Comparison of ENCODE assay signal across 9 cellular contexts in genomic region chr17:1422907-1423306, GRCh38. TPM values are rescaled to one million over a fixed set of nuclear protein-coding genes. Genes with fewer than 3 reads are reported as not detected.
DNase-seq lines count a peak whose midpoint lies in the region; ATAC-seq, FAIRE-seq and TF ChIP-seq lines count a peak whose summit lies in the region.
"Had no signal": no experiment of that assay in that cellular context is flagged by ENCODE, and none has a peak within 500 bp of the region (broad histone marks: within the 10 kb centered on the region; RNA-seq: fewer than 3 reads in every experiment).

No MANE protein-coding gene starts in this region.

- H3K4me2 ChIP-seq in endothelial cell of umbilical vein (ENCODE audit: insufficient read depth, low read length), result peak overlapping the region; percentile 54

- CTCF ChIA-PET in endothelial cell of umbilical vein (lab: Charles Lee), result interaction anchor here (0.7 to 2.0 kb wide), 7 partner anchors 8 to 192 kb away, joined by 3 to 21 read pairs (median 4); no protein-coding TSS in a partner anchor

- dilution Hi-C loops in endothelial cell of umbilical vein (cut with MboI; ENCODE audit: extremely low pct_ligation_motif_present, low sequenced_read_pairs), result no loop called here

- H3K4me1 Mint-ChIP-seq in naive thymus-derived CD8-positive, alpha-beta T cell, result peaks cover 0 to 8% (median 6%) of the 10 kb centered on the region in 4 donors

- no peaks in the 10 kb centered on the region for H3K9me3 Mint-ChIP-seq in naive thymus-derived CD8-positive, alpha-beta T cell

- H3K27ac ChIP-seq in endothelial cell of umbilical vein (ENCODE audit: insufficient read depth, low read depth, low read length), result peak overlapping the region; percentile 90
- H3K27ac ChIP-seq: SK-N-MC had no signal

- H3K4me3 ChIP-seq in AG10803 (ENCODE audit: low read length) (no peak overlapping the region), endothelial cell of umbilical vein (replicated peaks in 1 of 3; ENCODE audit: insufficient read depth in 1 of 3, low read depth in 1 of 3, low read length in 3 of 3) (peak overlapping the region in 1 of 3 experiments; percentile 3)
- H3K4me3 ChIP-seq: SK-N-MC had no signal

- ATAC-seq in naive thymus-derived CD8-positive, alpha-beta T cell, result no peak
- no peak for ATAC-seq in HG03457 (IDR thresholded peaks at IDR 0.05; ENCODE audit: unreplicated experiment)

- H3K36me3 Mint-ChIP-seq in naive thymus-derived CD8-positive, alpha-beta T cell, result peaks cover 0 to 62% (median 1%) of the 10 kb centered on the region in 3 donors

- peaks cover 5 to 14% of the 10 kb centered on the region in 2 experiments for H3K36me3 ChIP-seq in endothelial cell of umbilical vein (ENCODE audit: control insufficient read depth in 2 of 2, extremely low read depth in 1 of 2, insufficient read depth in 2 of 2, low read length in 2 of 2)

- H2AFZ ChIP-seq in endothelial cell of umbilical vein (ENCODE audit: low read depth, low read length), result no peak overlapping the region

- H3K27me3 ChIP-seq in endothelial cell of umbilical vein (ENCODE audit: control insufficient read depth in 2 of 2, insufficient read depth in 2 of 2, low read length in 2 of 2), result no peaks in the 10 kb centered on the region

- peaks cover 4% of the 10 kb centered on the region for H4K20me1 ChIP-seq in endothelial cell of umbilical vein (replicated peaks; ENCODE audit: control insufficient read depth, extremely low read depth, insufficient read depth, low read length)

- DNase-seq in AG10803 (ENCODE audit: low read depth) (peak; percentile 91), NCI-H1694 treated with DMSO at 0.1 percent for 48 hours (lab: John Stamatoyannopoulos, UW) (peak; percentile 41), endothelial cell of umbilical vein (ENCODE audit: low read depth, low spot score) (peak; percentile 98), myocyte (ENCODE audit: low read depth) (peak; percentile 69), ureter (ENCODE audit: low spot score) (no peak), NCI-H345 treated with DMSO at 0.1 percent for 48 hours (lab: John Stamatoyannopoulos, UW; ENCODE audit: unreplicated experiment) (no peak)
- no peak for DNase-seq in naive thymus-derived CD8-positive, alpha-beta T cell

- no peaks in the 10 kb centered on the region for H3K27me3 Mint-ChIP-seq in naive thymus-derived CD8-positive, alpha-beta T cell

- peak; percentile 97 for FAIRE-seq in endothelial cell of umbilical vein (lab: Jason Lieb, UNC)

- no TSS peak for BruUV-seq in endothelial cell of umbilical vein (replicated peaks; lab: Mats Ljungman, UMichigan)

- peak overlapping the region in 3 of 10 donors; percentile 23 to 54 (median 52) for H3K27ac Mint-ChIP-seq in naive thymus-derived CD8-positive, alpha-beta T cell

- no peaks in the 10 kb centered on the region for H3K9me3 ChIP-seq in endothelial cell of umbilical vein (replicated peaks; ENCODE audit: control insufficient read depth, insufficient read depth, low read length)

- H3K9ac ChIP-seq in endothelial cell of umbilical vein (replicated peaks; ENCODE audit: extremely low read depth, insufficient read depth, low read length), result peak overlapping the region; percentile 44

- POLR2A ChIA-PET in endothelial cell of umbilical vein (lab: Charles Lee), result interaction anchor here (0.6 to 1.1 kb wide), 2 partner anchors 29 to 32 kb away, joined by 3 to 4 read pairs; partner anchors contain the start of gene CRK
- POLR2A ChIA-PET in naive thymus-derived CD8-positive, alpha-beta T cell (lab: Charles Lee), result interaction anchor here (0.7 to 1.1 kb wide), 2 partner anchors 32 to 57 kb away, joined by 3 to 5 read pairs; no protein-coding TSS in a partner anchor

- peaks cover 48% of the 10 kb centered on the region for H3K79me2 ChIP-seq in endothelial cell of umbilical vein (ENCODE audit: control insufficient read depth, insufficient read depth, low read length)

- intact Hi-C loops in endothelial cell of umbilical vein (cut with micrococcal nuclease), result loop anchor here (1.0 to 2.0 kb wide), 3 partner anchors 10 to 24 kb away; partner anchors contain the start of gene YWHAE

- TF ChIP-seq POLR2A in endothelial cell of umbilical vein (IDR thresholded peaks at IDR 0.05; ENCODE audit: low read depth, low read length), result no peak

- peaks cover 25% of the 10 kb centered on the region for H3K4me1 ChIP-seq in endothelial cell of umbilical vein (ENCODE audit: control insufficient read depth, extremely low read depth, insufficient read depth, low read length)

- no peaks in the 10 kb centered on the region for H3K9me1 ChIP-seq in endothelial cell of umbilical vein (replicated peaks; ENCODE audit: control insufficient read depth, extremely low read depth, insufficient read depth, low read length)

- no peak overlapping the region for H3K4me3 Mint-ChIP-seq in naive thymus-derived CD8-positive, alpha-beta T cell

- no peak for TF ChIP-seq CTCF in AG10803 (conservative IDR thresholded peaks at IDR 0.05; ENCODE audit: low read length)
- TF ChIP-seq CTCF in endothelial cell of umbilical vein (IDR thresholded peaks at IDR 0.05; ENCODE audit: extremely low read depth in 1 of 2, insufficient read depth in 1 of 2, low read depth in 1 of 2, low read length in 2 of 2), result no peak

TF ChIP-seq in endothelial cell of umbilical vein, 7 proteins besides CTCF, POLR2A, EP300 and RAD21:
- peak; percentile 97 for TF ChIP-seq JUN (IDR thresholded peaks at IDR 0.05; ENCODE audit: borderline replicate concordance, insufficient read depth, insufficient read length, low read depth)
- TF ChIP-seq MYC (IDR thresholded peaks at IDR 0.05; ENCODE audit: low read depth, low read length), result no peak
- TF ChIP-seq GATA2 (IDR thresholded peaks at IDR 0.05; ENCODE audit: insufficient read depth, insufficient read length, low read depth, low read length), result peak; percentile 86
- peak; percentile 97 for TF ChIP-seq FOS (IDR thresholded peaks at IDR 0.05; ENCODE audit: borderline replicate concordance, insufficient read depth, low read length)
- peak; percentile 84 for TF ChIP-seq POLR2AphosphoS5 (IDR thresholded peaks at IDR 0.05; ENCODE audit: insufficient read depth, low read depth, low read length)
- TF ChIP-seq EZH2 (IDR thresholded peaks at IDR 0.05; ENCODE audit: borderline replicate concordance, low read depth, low read length, severe bottlenecking), result no peak
- TF ChIP-seq MAX (IDR thresholded peaks at IDR 0.05; ENCODE audit: insufficient read depth, insufficient read length), result no peak

RNA-seq across cellular contexts. Expression of gene YWHAE, which starts 22.9 kb away (rescaled TPM):
- 819 and 848 TPM in 2 replicates for total RNA-seq in endothelial cell of umbilical vein
- 325 and 396 TPM in 2 replicates for polyA plus RNA-seq in endothelial cell of umbilical vein
- polyA plus RNA-seq in endothelial cell of umbilical vein (2011; cell fraction: cytosol; rRNA removed), result 840 and 857 TPM in 2 replicates
- 329 and 517 TPM in 2 replicates for polyA plus RNA-seq in endothelial cell of umbilical vein (2011; cell fraction: nucleus; rRNA removed)
- polyA plus RNA-seq in endothelial cell of umbilical vein (2012), result 907 and 1,093 TPM in 2 replicates
- polyA minus RNA-seq in endothelial cell of umbilical vein, result 387 and 461 TPM in 2 replicates
- polyA minus RNA-seq in endothelial cell of umbilical vein (2011; cell fraction: cytosol; rRNA and poly(A)+ RNA removed), result 487 TPM
- 155 and 169 TPM in 2 replicates for polyA minus RNA-seq in endothelial cell of umbilical vein (2011; cell fraction: nucleus; rRNA and poly(A)+ RNA removed)
- total RNA-seq in myocyte, result 680 and 704 TPM in 2 replicates
- 726 TPM for polyA plus RNA-seq in myocyte (2012)
- 492 TPM for total RNA-seq in ureter
- 100 to 1,000 TPM; 114 to 122 TPM for total RNA-seq in naive thymus-derived CD8-positive, alpha-beta T cell
- 10 to 100 TPM; 28.3 to 34.2 (median 34.0) TPM for polyA plus RNA-seq in naive thymus-derived CD8-positive, alpha-beta T cell

RNA-seq across cellular contexts. Expression of gene CRK, which starts 33.1 kb away (rescaled TPM):
- total RNA-seq in endothelial cell of umbilical vein (67.2 and 71.3 TPM in 2 replicates), myocyte (47.6 and 51.9 TPM in 2 replicates), ureter (49.6 TPM)
- polyA plus RNA-seq in endothelial cell of umbilical vein, result 41.2 and 52.8 TPM in 2 replicates
- polyA plus RNA-seq in endothelial cell of umbilical vein (2011; cell fraction: cytosol; rRNA removed), result 60.3 and 63.7 TPM in 2 replicates
- polyA plus RNA-seq in endothelial cell of umbilical vein (2011; cell fraction: nucleus; rRNA removed), result 27.0 and 33.4 TPM in 2 replicates
- polyA plus RNA-seq in endothelial cell of umbilical vein (2012), result 55.9 and 69.4 TPM in 2 replicates
- 85.7 and 87.4 TPM in 2 replicates for polyA minus RNA-seq in endothelial cell of umbilical vein
- polyA minus RNA-seq in endothelial cell of umbilical vein (2011; cell fraction: cytosol; rRNA and poly(A)+ RNA removed), result 31.6 TPM
- polyA minus RNA-seq in endothelial cell of umbilical vein (2011; cell fraction: nucleus; rRNA and poly(A)+ RNA removed), result 21.8 and 27.1 TPM in 2 replicates
- polyA plus RNA-seq in myocyte (2012), result 39.9 TPM
- 10 to 100 TPM; 22.0 to 27.6 TPM for total RNA-seq in naive thymus-derived CD8-positive, alpha-beta T cell
- polyA plus RNA-seq in naive thymus-derived CD8-positive, alpha-beta T cell, result 10 to 100 TPM; 18.8 to 24.8 (median 19.9) TPM

Comparison
In these comparisons a context has a peak if more than half of its experiments do, and no peak if none do; other contexts are left out.
1. DNase-seq: peak in AG10803 (single experiment), NCI-H1694 treated with DMSO at 0.1 percent for 48 hours (single experiment), endothelial cell of umbilical vein (single experiment) and myocyte (single experiment); none in ureter (single experiment), NCI-H345 treated with DMSO at 0.1 percent for 48 hours (single experiment) and naive thymus-derived CD8-positive, alpha-beta T cell (0 of 10).